Comparison of ENCODE assay signal across 8 cellular contexts in genomic region chr19:57321164-57321563, GRCh38. TPM values are rescaled to one million over a fixed set of nuclear protein-coding genes. Genes with fewer than 3 reads are reported as not detected.
A peak's percentile ranks its signal among the peaks of the same experiment; 100 is the strongest.
DNase-seq lines count a peak whose midpoint lies in the region; ATAC-seq and TF ChIP-seq lines count a peak whose summit lies in the region.

No MANE protein-coding gene starts in this region.

- peaks cover 13 to 18% of the 10 kb centered on the region in 2 donors for H3K27me3 Mint-ChIP-seq in natural killer cell treated with Interleukin-12 subunit alpha and Interleukin-12 subunit beta and Interleukin-15 and Interleukin-18, amount 100 ng/mL, for 72 hours

- no peaks in the 10 kb centered on the region for H3K4me1 ChIP-seq in colonic mucosa

- peak overlapping the region; percentile 89 for H3K4me3 ChIP-seq in colonic mucosa

- no peaks in the 10 kb centered on the region for H3K9me3 ChIP-seq in colonic mucosa

- H3K27me3 ChIP-seq in colonic mucosa = peaks cover 5% of the 10 kb centered on the region

- H3K4me1 Mint-ChIP-seq in natural killer cell treated with Interleukin-12 subunit alpha and Interleukin-12 subunit beta and Interleukin-15 and Interleukin-18, amount 100 ng/mL, for 72 hours (ENCODE audit: low read depth in 2 of 2) = peaks cover 27 to 31% of the 10 kb centered on the region in 2 donors

- ATAC-seq in natural killer cell treated with Interleukin-12 subunit alpha and Interleukin-12 subunit beta and Interleukin-15 and Interleukin-18, amount 100 ng/mL, for 72 hours = no peak
- no peak for ATAC-seq in GM18873 (IDR thresholded peaks at IDR 0.05; ENCODE audit: low FRiP score, unreplicated experiment)
- no peak for ATAC-seq in GM21515 (IDR thresholded peaks at IDR 0.05; ENCODE audit: unreplicated experiment)
- no peak for ATAC-seq in GM21390 (IDR thresholded peaks at IDR 0.05; ENCODE audit: unreplicated experiment)

- H3K9ac ChIP-seq in colonic mucosa (ENCODE audit: low read depth in 2 of 2, low read length in 2 of 2) = peak overlapping the region; percentile 87 to 91

- peak overlapping the region; percentile 99 for H3K4me3 Mint-ChIP-seq in natural killer cell treated with Interleukin-12 subunit alpha and Interleukin-12 subunit beta and Interleukin-15 and Interleukin-18, amount 100 ng/mL, for 72 hours

- H3K36me3 ChIP-seq in colonic mucosa = no peaks in the 10 kb centered on the region

- peaks cover 8% of the 10 kb centered on the region for H3K9me3 Mint-ChIP-seq in natural killer cell treated with Interleukin-12 subunit alpha and Interleukin-12 subunit beta and Interleukin-15 and Interleukin-18, amount 100 ng/mL, for 72 hours

- no peak for TF ChIP-seq CTCF in C4-2B (conservative IDR thresholded peaks at IDR 0.05)
- TF ChIP-seq CTCF in colonic mucosa (IDR thresholded peaks at IDR 0.05) = no peak

- H3K27ac ChIP-seq in C4-2B (peak overlapping the region; percentile 89), colonic mucosa (no peak overlapping the region)

- intact Hi-C loops in colonic mucosa (cut with DNase I) = no loop called here

- H3K36me3 Mint-ChIP-seq in natural killer cell treated with Interleukin-12 subunit alpha and Interleukin-12 subunit beta and Interleukin-15 and Interleukin-18, amount 100 ng/mL, for 72 hours = peaks cover 25% of the 10 kb centered on the region

- peak overlapping the region; percentile 92 to 96 for H3K27ac Mint-ChIP-seq in natural killer cell treated with Interleukin-12 subunit alpha and Interleukin-12 subunit beta and Interleukin-15 and Interleukin-18, amount 100 ng/mL, for 72 hours

- DNase-seq in Kasumi-1 (lab: John Stamatoyannopoulos, UW) (peak; percentile 36 to 48), colonic mucosa (no peak)
- DNase-seq in natural killer cell treated with Interleukin-12 subunit alpha and Interleukin-12 subunit beta and Interleukin-15 and Interleukin-18, amount 100 ng/mL, for 72 hours (ENCODE audit: low spot score) = no peak
- DNase-seq in effector CD8-positive, alpha-beta T cell (lab: John Stamatoyannopoulos, UW) = no peak

RNA-seq across cellular contexts. Expression of gene ZNF543, which starts 0.9 kb away (rescaled TPM):
- total RNA-seq in colonic mucosa = 1 to 10 TPM; 3.2 to 3.7 TPM
- total RNA-seq in natural killer cell treated with Interleukin-12 subunit alpha and Interleukin-12 subunit beta and Interleukin-15 and Interleukin-18, amount 100 ng/mL, for 72 hours = 1 to 10 TPM; 5.9 to 7.2 TPM

RNA-seq across cellular contexts. Expression of gene ZNF304, which starts 29.9 kb away (rescaled TPM):
- total RNA-seq in colonic mucosa = 1 to 10 TPM; 3.6 TPM
- total RNA-seq in natural killer cell treated with Interleukin-12 subunit alpha and Interleukin-12 subunit beta and Interleukin-15 and Interleukin-18, amount 100 ng/mL, for 72 hours = 1 to 10 TPM; 4.7 to 9.8 TPM

RNA-seq across cellular contexts. Expression of gene ZNF460, which starts 40.9 kb away (rescaled TPM):
- 10 to 100 TPM; 28.5 to 35.1 TPM for total RNA-seq in colonic mucosa
- total RNA-seq in natural killer cell treated with Interleukin-12 subunit alpha and Interleukin-12 subunit beta and Interleukin-15 and Interleukin-18, amount 100 ng/mL, for 72 hours = 100 to 1,000 TPM in 1 of 2 donors, 10 to 100 TPM in 1; 57.5 to 106 TPM

RNA-seq across cellular contexts. Expression of gene TRAPPC2B, which starts 42.2 kb away (rescaled TPM):
- 1 to 10 TPM; 3.8 to 4.6 TPM for total RNA-seq in colonic mucosa
- total RNA-seq in natural killer cell treated with Interleukin-12 subunit alpha and Interleukin-12 subunit beta and Interleukin-15 and Interleukin-18, amount 100 ng/mL, for 72 hours = 1 to 10 TPM; 3.5 to 5.2 TPM

RNA-seq across cellular contexts. Expression of gene ZNF547, which starts 42.2 kb away (rescaled TPM):
- 1 to 10 TPM; 1.2 to 2.3 TPM for total RNA-seq in colonic mucosa
- 1 to 10 TPM; 2.2 to 3.0 TPM for total RNA-seq in natural killer cell treated with Interleukin-12 subunit alpha and Interleukin-12 subunit beta and Interleukin-15 and Interleukin-18, amount 100 ng/mL, for 72 hours

Comparison
In these comparisons a context has a peak if more than half of its experiments do, and no peak if none do; other contexts are left out.
1. DNase-seq: peak in Kasumi-1 (2 of 2); none in colonic mucosa (single experiment), natural killer cell treated with Interleukin-12 subunit alpha and Interleukin-12 subunit beta and Interleukin-15 and Interleukin-18, amount 100 ng/mL, for 72 hours (single experiment) and effector CD8-positive, alpha-beta T cell (single experiment).